8 cellular contexts compared by ENCODE assay signal in genomic region chr10:27155073-27155754, GRCh38. TPM values are rescaled to one million over a fixed set of nuclear protein-coding genes. Genes with fewer than 3 reads are reported as not detected.
DNase-seq lines count a peak whose midpoint lies in the region; ATAC-seq and TF ChIP-seq lines count a peak whose summit lies in the region.

TSS of gene MASTL (plus strand) at chr10:27155352. CDS start at chr10:27155427, 75 bp downstream.

- TF ChIP-seq CTCF in GM13977 (IDR thresholded peaks at IDR 0.05; ENCODE audit: extremely low read depth, insufficient read depth, missing control alignments) = no peak
- TF ChIP-seq CTCF in left ventricle myocardium inferior (IDR thresholded peaks at IDR 0.05; ENCODE audit: borderline replicate concordance) = no peak
- no peak for TF ChIP-seq CTCF in progenitor cell of endocrine pancreas (IDR thresholded peaks at IDR 0.05; ENCODE audit: unreplicated experiment)

- H3K27me3 Mint-ChIP-seq in T-helper 17 cell = no peaks in the 10 kb centered on the region
- H3K27me3 Mint-ChIP-seq in progenitor cell of endocrine pancreas = no peaks in the 10 kb centered on the region

- peaks cover 9% of the 10 kb centered on the region for H3K36me3 Mint-ChIP-seq in T-helper 17 cell (ENCODE audit: low read depth)
- peaks cover 12% of the 10 kb centered on the region for H3K36me3 Mint-ChIP-seq in progenitor cell of endocrine pancreas (ENCODE audit: insufficient read depth)

- H3K4me1 Mint-ChIP-seq in T-helper 17 cell (peaks cover 46% of the 10 kb centered on the region), progenitor cell of endocrine pancreas (ENCODE audit: low read depth) (peaks cover 26% of the 10 kb centered on the region)

- DNase-seq in GM13977 (ENCODE audit: low spot score) (peak; percentile 95), NCI-H1105 treated with DMSO at 0.1 percent for 48 hours (lab: John Stamatoyannopoulos, UW) (peak; percentile 68), T-helper 17 cell (peak; percentile 91 to 94 (median 93)), amygdala (lab: John Stamatoyannopoulos, UW) (peak; percentile 36 to 93 (median 80)), left ventricle myocardium inferior (peak; percentile 92), progenitor cell of endocrine pancreas (ENCODE audit: low spot score, unreplicated experiment) (peak; percentile 81), ureter (ENCODE audit: low spot score) (peak; percentile 94)

- ATAC-seq in HG02678 (IDR thresholded peaks at IDR 0.05; ENCODE audit: unreplicated experiment) (peak; percentile 79), T-helper 17 cell (peak; percentile 83)

- H3K27ac Mint-ChIP-seq in T-helper 17 cell (peak within 1 kb of the TSS; percentile 100), progenitor cell of endocrine pancreas (peak within 1 kb of the TSS; percentile 100)

- peak within 1 kb of the TSS; percentile 94 for H3K4me3 ChIP-seq in left ventricle myocardium inferior

- H3K4me1 ChIP-seq in left ventricle myocardium inferior = peaks cover 63% of the 10 kb centered on the region

- no peaks in the 10 kb centered on the region for H3K9me3 Mint-ChIP-seq in progenitor cell of endocrine pancreas (ENCODE audit: low read depth)

- intact Hi-C loops in left ventricle myocardium inferior (cut with micrococcal nuclease) = no loop called here

- H3K9me3 ChIP-seq in T-helper 17 cell (ENCODE audit: control insufficient read depth, low read length, poor library complexity, severe bottlenecking) (no peaks in the 10 kb centered on the region), left ventricle myocardium inferior (replicated peaks) (no peaks in the 10 kb centered on the region)

- peak within 1 kb of the TSS; percentile 98 for H3K4me3 Mint-ChIP-seq in T-helper 17 cell
- peak within 1 kb of the TSS; percentile 100 for H3K4me3 Mint-ChIP-seq in progenitor cell of endocrine pancreas (ENCODE audit: low read depth)

- in situ Hi-C loops in GM13977 (cut with MboI; ENCODE audit: low pct_unique_long_range_greater_than_20kb, low sequenced_read_pairs, unreplicated experiment) = no loop called here

- H3K27ac ChIP-seq in left ventricle myocardium inferior (replicated peaks) = peak within 1 kb of the TSS; percentile 98

- H3K36me3 ChIP-seq in left ventricle myocardium inferior = peaks cover 20% of the 10 kb centered on the region

- no peaks in the 10 kb centered on the region for H3K27me3 ChIP-seq in left ventricle myocardium inferior (ENCODE audit: low read depth)

RNA-seq across cellular contexts. Expression of gene MASTL, which starts in this region (rescaled TPM):
- total RNA-seq in T-helper 17 cell (10 to 100 TPM; 24.9 to 26.4 TPM), left ventricle myocardium inferior (1.9 TPM), progenitor cell of endocrine pancreas (15.0 TPM in 2 replicates), ureter (12.6 TPM)

Comparison
In these comparisons a context has a peak if more than half of its experiments do, and no peak if none do; other contexts are left out.
1. Peak in every context shown above with its lines: DNase-seq, ATAC-seq, H3K4me3 ChIP-seq and H3K27ac ChIP-seq.